Comparison of ENCODE assay signal across 10 cellular contexts in the genomic region with DNA sequence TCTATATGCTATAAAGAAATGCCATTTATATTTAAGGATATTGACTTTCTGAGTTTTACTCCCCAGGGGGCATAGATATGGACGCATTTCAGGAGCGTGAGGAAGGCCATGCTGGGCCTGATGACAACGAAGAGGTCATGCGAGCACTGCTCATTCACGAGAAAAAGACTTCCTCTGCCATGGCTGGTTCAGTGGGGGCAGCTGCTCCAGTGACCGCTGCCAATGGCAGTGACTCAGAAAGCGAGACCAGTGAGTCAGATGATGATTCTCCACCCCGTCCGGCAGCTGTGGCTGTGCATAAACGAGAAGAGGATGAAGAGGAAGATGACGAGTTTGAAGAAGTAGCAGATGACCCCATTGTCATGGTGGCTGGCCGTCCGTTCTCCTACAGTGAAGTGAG. TPM values are rescaled to one million over a fixed set of nuclear protein-coding genes. Genes with fewer than 3 reads are reported as not detected.
DNase-seq lines count a peak whose midpoint lies in the region; ATAC-seq and TF ChIP-seq lines count a peak whose summit lies in the region.
"Had no signal": no experiment of that assay in that cellular context is flagged by ENCODE, and none has a peak within 500 bp of the region (broad histone marks: within the 10 kb centered on the region; RNA-seq: fewer than 3 reads in every experiment).

No MANE protein-coding gene starts in this region.

- H3K36me3 Mint-ChIP-seq in activated T-helper 17 cell treated with anti-CD3 and anti-CD28 coated beads, Interleukin-2, amount 50 U/mL, for 72 hours (ENCODE audit: low read depth): peaks cover 46% of the 10 kb centered on the region

- ATAC-seq in HG03095 (IDR thresholded peaks at IDR 0.05; ENCODE audit: unreplicated experiment): peak; percentile 89
- peak; percentile 100 for ATAC-seq in activated T-helper 17 cell treated with anti-CD3 and anti-CD28 coated beads, Interleukin-2, amount 50 U/mL, for 72 hours (replicated peaks)

- no peaks in the 10 kb centered on the region for H3K27me3 ChIP-seq in stomach
- H3K27me3 ChIP-seq: heart left ventricle had no signal

- peak overlapping the region; percentile 42 for H3K27ac Mint-ChIP-seq in activated T-helper 17 cell treated with anti-CD3 and anti-CD28 coated beads, Interleukin-2, amount 50 U/mL, for 72 hours

- 81 to 89% (median 89%) methylated on average over 13 of the region's 13 CpGs for WGBS in stomach, 5 donors

- DNase-seq in NOMO-1 treated with DMSO at 0.1 percent for 48 hours (lab: John Stamatoyannopoulos, UW; ENCODE audit: unreplicated experiment) (peak; percentile 19), NOMO-1 treated with dmso at 0.1 percent for 144 hours (lab: John Stamatoyannopoulos, UW; ENCODE audit: unreplicated experiment) (no peak), stomach (peak; percentile 27), Kasumi-1 (lab: John Stamatoyannopoulos, UW) (no peak), AML-193 (lab: John Stamatoyannopoulos, UW) (no peak)
- no peak for DNase-seq in stimulated activated CD4-positive, alpha-beta T cell treated with anti-CD3 and anti-CD28 coated beads, Interleukin-15, amount 100 ng/mL, for 24 hours
- DNase-seq: heart left ventricle had no signal

- H3K4me3 Mint-ChIP-seq in activated T-helper 17 cell treated with anti-CD3 and anti-CD28 coated beads, Interleukin-2, amount 50 U/mL, for 72 hours: peak overlapping the region; percentile 25

- H3K9me3 Mint-ChIP-seq in activated T-helper 17 cell treated with anti-CD3 and anti-CD28 coated beads, Interleukin-2, amount 50 U/mL, for 72 hours: no peaks in the 10 kb centered on the region

- TF ChIP-seq EP300 in stomach (IDR thresholded peaks at IDR 0.05): no peak

- H3K36me3 ChIP-seq in stomach: peaks cover 6 to 63% (median 45%) of the 10 kb centered on the region in 4 donors

- no peaks in the 10 kb centered on the region for H3K9me3 ChIP-seq in stomach
- H3K9me3 ChIP-seq: heart left ventricle had no signal

- TF ChIP-seq POLR2A in stomach (IDR thresholded peaks at IDR 0.05): no peak

- H3K4me1 Mint-ChIP-seq in activated T-helper 17 cell treated with anti-CD3 and anti-CD28 coated beads, Interleukin-2, amount 50 U/mL, for 72 hours: peaks cover 10% of the 10 kb centered on the region

- peaks cover 0 to 6% (median 2%) of the 10 kb centered on the region in 4 donors for H3K4me1 ChIP-seq in stomach
- H3K4me1 ChIP-seq: heart left ventricle had no signal

- TF ChIP-seq CTCF in stomach (IDR thresholded peaks at IDR 0.05): no peak

- H3K4me3 ChIP-seq in stomach: no peak overlapping the region
- H3K4me3 ChIP-seq: heart left ventricle had no signal

- intact Hi-C loops in stomach (cut with DNase I; ENCODE audit: low total_unique reads): no loop called here

- no peaks in the 10 kb centered on the region for H3K27me3 Mint-ChIP-seq in activated T-helper 17 cell treated with anti-CD3 and anti-CD28 coated beads, Interleukin-2, amount 50 U/mL, for 72 hours

- no peak overlapping the region for H3K27ac ChIP-seq in stomach
- H3K27ac ChIP-seq: 22Rv1, heart left ventricle had no signal

RNA-seq across cellular contexts. Expression of a gene that starts 38.4 kb away (rescaled TPM):
- 10 to 100 TPM; 11.1 to 20.2 TPM for total RNA-seq in activated T-helper 17 cell treated with anti-CD3 and anti-CD28 coated beads, Interleukin-2, amount 50 U/mL, for 72 hours
- total RNA-seq in stomach: 10 to 100 TPM in 4 of 5 donors, 1 to 10 TPM in 1; 4.5 to 66.0 (median 12.3) TPM
- polyA plus RNA-seq in stomach: 1 to 10 TPM; 4.0 to 8.3 (median 5.5) TPM

RNA-seq across cellular contexts. Expression of a gene that starts 38.7 kb away (rescaled TPM):
- 10 to 100 TPM; 36.8 to 46.0 TPM for total RNA-seq in activated T-helper 17 cell treated with anti-CD3 and anti-CD28 coated beads, Interleukin-2, amount 50 U/mL, for 72 hours
- 10 to 100 TPM in 2 of 5 donors, 1 to 10 TPM in 3; 2.0 to 27.7 (median 9.3) TPM for total RNA-seq in stomach
- polyA plus RNA-seq in stomach: 10 to 100 TPM in 1 of 3 donors, 1 to 10 TPM in 2; 5.0 to 15.9 (median 9.5) TPM

Comparison
In these comparisons a context has a peak if more than half of its experiments do, and no peak if none do; other contexts are left out.
1. DNase-seq: peak in NOMO-1 treated with DMSO at 0.1 percent for 48 hours (single experiment) and stomach (single experiment); none in NOMO-1 treated with dmso at 0.1 percent for 144 hours (single experiment), Kasumi-1 (0 of 2), AML-193 (0 of 2) and stimulated activated CD4-positive, alpha-beta T cell treated with anti-CD3 and anti-CD28 coated beads, Interleukin-15, amount 100 ng/mL, for 24 hours (single experiment).